23 cellular contexts compared by ENCODE assay signal in genomic region chr1:52906135-52906603, GRCh38. TPM values are rescaled to one million over a fixed set of nuclear protein-coding genes. Genes with fewer than 3 reads are reported as not detected.
DNase-seq lines count a peak whose midpoint lies in the region; ATAC-seq, FAIRE-seq and TF ChIP-seq lines count a peak whose summit lies in the region.
"Had no signal": no experiment of that assay in that cellular context is flagged by ENCODE, and none has a peak within 500 bp of the region (broad histone marks: within the 10 kb centered on the region; RNA-seq: fewer than 3 reads in every experiment).

No MANE protein-coding gene starts in this region.

- H3K36me3 ChIP-seq in Loucy (ENCODE audit: insufficient read depth, low read length) = no peaks in the 10 kb centered on the region
- no peaks in the 10 kb centered on the region for H3K36me3 ChIP-seq in right atrium auricular region
- peaks cover 1 to 6% (median 6%) of the 10 kb centered on the region in 3 donors for H3K36me3 ChIP-seq in skeletal muscle tissue (ENCODE audit: control insufficient read depth in 3 of 3, insufficient read depth in 3 of 3, low read length in 3 of 3)

- no peaks in the 10 kb centered on the region for H3K79me2 ChIP-seq in Loucy (ENCODE audit: insufficient read depth, low read length)
- H3K79me2 ChIP-seq: parathyroid adenoma had no signal

- H2AFZ ChIP-seq in Loucy (ENCODE audit: low read length) = 0 out of 2 replicates have a peak overlapping the region, but pooled peaks have one; percentile 90
- H2AFZ ChIP-seq: GM23248, parathyroid adenoma had no signal

- peak; percentile 52 for DNase-seq in cerebellar cortex (ENCODE audit: low spot score)
- DNase-seq in right atrium auricular region (ENCODE audit: low spot score) = no peak
- DNase-seq in D721Med (ENCODE audit: insufficient read length, low spot score) = no peak
- DNase-seq in T1000 (lab: John Stamatoyannopoulos, UW) = no peak
- DNase-seq: activated CD8-positive, alpha-beta memory T cell treated with anti-CD3 and anti-CD28 coated beads, Interleukin-2, amount 10 ng/mL, durations not matched to agents 7 days and 5 days; activated T-cell treated with anti-CD3 and anti-CD28 coated beads, Interleukin-2, amount 50 U/mL, for 48 hours; GM23248; NCI-H1105 treated with DMSO at 0.1 percent for 48 hours; NCI-H2081; NCI-H226; NCI-H82; nephron progenitor cell; OCI-M1; sigmoid colon; stimulated activated CD4-positive, alpha-beta T cell treated with anti-CD3 and anti-CD28 coated beads, Interleukin-15, amount 100 ng/mL, for 24 hours; stimulated activated naive CD4-positive, alpha-beta T cell had no signal

- H3F3A ChIP-seq in Loucy (ENCODE audit: low read depth) = no peaks in the 10 kb centered on the region

- no peaks in the 10 kb centered on the region for H4K20me1 ChIP-seq in Loucy (ENCODE audit: insufficient read depth, low read length, poor library complexity, severe bottlenecking)

- H3K27ac ChIP-seq in right atrium auricular region = peak overlapping the region; percentile 65 to 82
- H3K27ac ChIP-seq in skeletal muscle tissue (ENCODE audit: low read depth, low read length) = peak overlapping the region; percentile 89
- H3K27ac ChIP-seq: GM23248, parathyroid adenoma, sigmoid colon had no signal

- H3K9me3 ChIP-seq in Loucy (ENCODE audit: insufficient read depth, low read depth, low read length) (no peaks in the 10 kb centered on the region), right atrium auricular region (no peaks in the 10 kb centered on the region), skeletal muscle tissue (ENCODE audit: control insufficient read depth in 3 of 3, low read length in 3 of 3) (no peaks in the 10 kb centered on the region)
- H3K9me3 ChIP-seq: sigmoid colon had no signal

- TF ChIP-seq CTCF in Loucy (conservative IDR thresholded peaks at IDR 0.05; ENCODE audit: low read length) (no peak), right atrium auricular region (IDR thresholded peaks at IDR 0.05) (no peak), D721Med (IDR thresholded peaks at IDR 0.05; ENCODE audit: insufficient read depth, missing control alignments) (no peak)

- no peak overlapping the region for H3K4me3 ChIP-seq in Loucy (ENCODE audit: low read length, poor library complexity, severe bottlenecking)
- H3K4me3 ChIP-seq in right atrium auricular region = no peak overlapping the region
- H3K4me3 ChIP-seq in skeletal muscle tissue (ENCODE audit: low read length in 3 of 3) = peak overlapping the region in 2 of 3 donors; percentile 13 to 14
- H3K4me3 ChIP-seq: GM23248, sigmoid colon had no signal

- no peak overlapping the region for H3K4me2 ChIP-seq in Loucy (ENCODE audit: low read depth, low read length, poor library complexity, severe bottlenecking)

- FAIRE-seq in D721Med (lab: Jason Lieb, UNC) = no peak
- FAIRE-seq: GM12892, keratinocyte had no signal

- no peaks in the 10 kb centered on the region for H3K9me2 ChIP-seq in Loucy (replicated peaks; ENCODE audit: low read depth, low read length)

- H3K27me3 ChIP-seq in Loucy (ENCODE audit: insufficient read depth, low read length, poor library complexity, severe bottlenecking) (no peaks in the 10 kb centered on the region), right atrium auricular region (no peaks in the 10 kb centered on the region), skeletal muscle tissue (ENCODE audit: control insufficient read depth in 3 of 3, insufficient read depth in 3 of 3, low read length in 3 of 3) (no peaks in the 10 kb centered on the region)
- H3K27me3 ChIP-seq: sigmoid colon had no signal

- H3K9ac ChIP-seq in Loucy (ENCODE audit: low read depth, low read length, poor library complexity, severe bottlenecking) (no peak overlapping the region), skeletal muscle tissue (ENCODE audit: low read depth in 1 of 3, low read length in 3 of 3) (peak overlapping the region; percentile 63 to 75 (median 71))
- H3K9ac ChIP-seq: GM23248, parathyroid adenoma had no signal

- no peak for ATAC-seq in HG02970 (IDR thresholded peaks at IDR 0.05; ENCODE audit: low FRiP score, unreplicated experiment)
- ATAC-seq: activated CD8-positive, alpha-beta memory T cell treated with anti-CD3 and anti-CD28 coated beads, Interleukin-2, amount 10 ng/mL, durations not matched to agents 7 days and 5 days; WTC11 had no signal

- H3K4me1 ChIP-seq in Loucy (ENCODE audit: insufficient read depth, low read length, poor library complexity, severe bottlenecking) (peaks cover 3% of the 10 kb centered on the region), right atrium auricular region (peaks cover 0 to 19% of the 10 kb centered on the region in 2 donors), skeletal muscle tissue (ENCODE audit: control insufficient read depth in 3 of 3, insufficient read depth in 3 of 3, low read length in 3 of 3) (peaks cover 21 to 26% (median 22%) of the 10 kb centered on the region in 3 donors)
- H3K4me1 ChIP-seq: parathyroid adenoma had no signal

RNA-seq across cellular contexts. Expression of gene ECHDC2, which starts 15.4 kb away (rescaled TPM):
- total RNA-seq in right atrium auricular region (10 to 100 TPM; 50.4 to 53.1 TPM), skeletal muscle tissue (26.6 TPM)

RNA-seq across cellular contexts. Expression of gene SCP2, which starts 20.9 kb away (rescaled TPM):
- total RNA-seq in right atrium auricular region (100 to 1,000 TPM in 1 of 2 donors, 10 to 100 TPM in 1; 67.1 to 163 TPM), skeletal muscle tissue (39.1 TPM)

Comparison
In these comparisons a context has a peak if more than half of its experiments do, and no peak if none do; other contexts are left out.
1. H3K4me3 ChIP-seq: peak in skeletal muscle tissue (2 of 3); none in Loucy (single experiment) and right atrium auricular region (0 of 2).